ENCODE assay signal across 8 cellular contexts in the genomic region with DNA sequence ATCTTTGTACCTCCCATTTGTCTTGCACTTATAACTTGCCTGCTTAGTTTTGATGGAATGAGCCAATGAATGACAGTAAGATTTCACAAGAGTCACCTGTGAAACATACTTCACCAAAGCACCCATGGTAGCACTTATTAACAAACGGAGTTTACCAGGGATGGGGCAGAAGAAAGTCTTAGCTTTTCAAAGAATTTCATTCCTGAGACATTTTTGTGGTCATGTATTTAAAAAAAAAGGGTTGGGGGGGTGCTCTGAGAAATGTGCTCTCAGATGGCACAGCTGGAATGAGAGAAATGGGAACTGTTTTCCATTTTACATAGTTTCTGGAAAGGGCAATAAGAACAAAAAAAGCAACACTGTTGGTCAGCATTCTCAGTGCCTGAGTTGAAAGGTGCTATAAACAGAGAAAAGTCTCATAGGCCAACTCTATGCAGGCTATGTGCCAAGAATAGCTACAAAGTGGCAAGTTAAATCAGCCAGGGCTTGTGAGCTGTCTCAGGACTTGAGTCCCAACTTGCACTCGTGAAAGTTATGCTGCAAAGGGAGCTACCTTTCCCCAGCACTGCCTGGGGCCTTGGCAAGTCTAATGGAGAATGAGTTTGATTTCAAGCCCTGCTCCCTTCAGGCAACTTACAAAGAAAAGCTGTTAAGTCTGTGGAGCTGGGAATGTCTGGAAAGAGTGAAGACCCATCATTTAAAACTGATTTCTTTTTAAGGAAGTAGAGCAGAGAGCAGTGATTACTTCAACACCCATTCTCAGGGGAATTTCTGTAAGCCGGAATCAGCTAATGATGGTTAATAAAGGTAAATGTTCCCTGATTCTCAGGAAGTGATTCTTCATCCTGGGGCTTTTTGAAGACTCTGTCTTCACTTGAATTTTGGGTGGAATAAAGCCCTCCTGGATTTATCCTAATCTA.
A peak's percentile ranks its signal among the peaks of the same experiment; 100 is the strongest.
DNase-seq lines count a peak whose midpoint lies in the region; ATAC-seq and TF ChIP-seq lines count a peak whose summit lies in the region.

No MANE protein-coding gene starts in this region.

- H3K4me3 Mint-ChIP-seq in GM23338 (no peak overlapping the region), Caco-2 (ENCODE audit: unreplicated experiment) (no peak overlapping the region)

- H3K9me3 ChIP-seq in BLaER1 (no peaks in the 10 kb centered on the region), Caco-2 (no peaks in the 10 kb centered on the region)

- H3K4me2 ChIP-seq in BLaER1 = peak overlapping the region; percentile 87
- H3K4me2 ChIP-seq in GM23338 = no peak overlapping the region

- no peaks in the 10 kb centered on the region for H3K9me3 Mint-ChIP-seq in GM23338
- H3K9me3 Mint-ChIP-seq in Caco-2 (ENCODE audit: unreplicated experiment) = no peaks in the 10 kb centered on the region

- H3K79me2 ChIP-seq in GM23338 (replicated peaks; ENCODE audit: insufficient read depth) = no peaks in the 10 kb centered on the region

- BruUV-seq in Caco-2 (replicated peaks; lab: Mats Ljungman, UMichigan) = no TSS peak

- H3K27ac ChIP-seq in BLaER1 (peak overlapping the region; percentile 86), GM23338 (ENCODE audit: low read depth) (no peak overlapping the region)

- intact Hi-C loops in Caco-2 (cut with micrococcal nuclease; ENCODE audit: unreplicated experiment) = no loop called here

- no peaks in the 10 kb centered on the region for H4K20me1 ChIP-seq in BLaER1
- no peaks in the 10 kb centered on the region for H4K20me1 ChIP-seq in GM23338 (replicated peaks; ENCODE audit: insufficient read depth)

- H3K27me3 Mint-ChIP-seq in GM23338 (ENCODE audit: insufficient read depth, low read depth, poor library complexity) (no peaks in the 10 kb centered on the region), Caco-2 (ENCODE audit: insufficient read depth, unreplicated experiment) (peaks cover 10% of the 10 kb centered on the region)

- no peaks in the 10 kb centered on the region for H3K36me3 Mint-ChIP-seq in GM23338 (ENCODE audit: low read depth)
- H3K36me3 Mint-ChIP-seq in Caco-2 (ENCODE audit: insufficient read depth, unreplicated experiment) = no peaks in the 10 kb centered on the region

- H3K27ac Mint-ChIP-seq in GM23338 = 0 out of 2 replicates have a peak overlapping the region, but pooled peaks have one; percentile 39
- no peak overlapping the region for H3K27ac Mint-ChIP-seq in Caco-2 (ENCODE audit: unreplicated experiment)

- peak overlapping the region; percentile 25; the same call in 1 of the 2 replicates for H2AFZ ChIP-seq in GM23338

- H3K27me3 ChIP-seq in BLaER1 (no peaks in the 10 kb centered on the region), GM23338 (ENCODE audit: insufficient read depth) (no peaks in the 10 kb centered on the region), Caco-2 (replicated peaks; ENCODE audit: control insufficient read depth, insufficient read depth, low read length) (no peaks in the 10 kb centered on the region)

- H3K36me3 ChIP-seq in BLaER1 = no peaks in the 10 kb centered on the region
- H3K36me3 ChIP-seq in GM23338 (ENCODE audit: insufficient read depth) = no peaks in the 10 kb centered on the region
- H3K36me3 ChIP-seq in Caco-2 (ENCODE audit: control insufficient read depth, insufficient read depth, low read length) = no peaks in the 10 kb centered on the region

- H3K4me1 ChIP-seq in BLaER1 = peaks cover 89% of the 10 kb centered on the region
- no peaks in the 10 kb centered on the region for H3K4me1 ChIP-seq in GM23338 (ENCODE audit: insufficient read depth)
- no peaks in the 10 kb centered on the region for H3K4me1 ChIP-seq in Caco-2

- H3K9me2 ChIP-seq in GM23338 (ENCODE audit: insufficient read depth) = no peaks in the 10 kb centered on the region

- H3K4me1 Mint-ChIP-seq in GM23338 = 0 out of 3 replicates have a peak, but pooled peaks cover 2% of the 10 kb centered on the region
- no peaks in the 10 kb centered on the region for H3K4me1 Mint-ChIP-seq in Caco-2 (ENCODE audit: low read depth, unreplicated experiment)

- ATAC-seq in GM23338 = peak; percentile 31; the same call in 1 of the 3 replicates
- ATAC-seq in HG02678 (IDR thresholded peaks at IDR 0.05; ENCODE audit: unreplicated experiment) = no peak

- POLR2A ChIA-PET in Caco-2 (lab: Charles Lee) = no interaction called here

- peak overlapping the region; percentile 75 for H3K9ac ChIP-seq in BLaER1

- H3K4me3 ChIP-seq in BLaER1 (peak overlapping the region; percentile 62), GM23338 (no peak overlapping the region), Caco-2 (ENCODE audit: low read depth, low read length) (no peak overlapping the region)

- no peaks in the 10 kb centered on the region for H3F3A ChIP-seq in GM23338 (replicated peaks; ENCODE audit: low read depth)

- TF ChIP-seq CTCF in GM23338 (conservative IDR thresholded peaks at IDR 0.05; ENCODE audit: low read depth in 2 of 2) (no peak), Caco-2 (IDR thresholded peaks at IDR 0.05; ENCODE audit: insufficient read depth in 1 of 2, low read depth in 1 of 2, low read length in 1 of 2, severe bottlenecking in 1 of 2, unreplicated experiment in 1 of 2) (no peak)

- in situ Hi-C loops in SK-MEL-5 (cut with HindIII; ENCODE audit: low pct_unique_long_range_greater_than_20kb, low sequenced_read_pairs) = no loop called here

- DNase-seq in GM23338 (ENCODE audit: low spot score) (no peak), SK-MEL-5 (ENCODE audit: low read depth, low spot score) (peak; percentile 87), kidney tubule cell (ENCODE audit: low spot score) (peak; percentile 82), Caco-2 (no peak), NOMO-1 (lab: John Stamatoyannopoulos, UW; ENCODE audit: unreplicated experiment in 2 of 2) (no peak)
- no peak for DNase-seq in activated CD4-positive, alpha-beta T cell treated with anti-CD3 and anti-CD28 coated beads, Interleukin-2, amount 50 U/mL, for 48 hours

- CTCF ChIA-PET in Caco-2 (lab: Charles Lee) = no interaction called here

TF ChIP-seq in GM23338, 12 proteins besides CTCF, POLR2A, EP300 and RAD21 (continues in another document):
- no peak for TF ChIP-seq POLR2AphosphoS5 (IDR thresholded peaks at IDR 0.05; ENCODE audit: low read depth)
- no peak for TF ChIP-seq STAT1 (IDR thresholded peaks at IDR 0.05; ENCODE audit: unreplicated experiment)
- no peak for TF ChIP-seq EZH2 (IDR thresholded peaks at IDR 0.05; ENCODE audit: low read depth, unreplicated experiment)
- TF ChIP-seq ZNF114 (CRISPR knock-in tag; IDR thresholded peaks at IDR 0.05) = no peak
- TF ChIP-seq ETS1 (IDR thresholded peaks at IDR 0.05) = no peak
- TF ChIP-seq NANOG (IDR thresholded peaks at IDR 0.05; ENCODE audit: borderline replicate concordance) = no peak
- no peak for TF ChIP-seq CREB1 (CRISPR knock-in tag; IDR thresholded peaks at IDR 0.05; ENCODE audit: low read depth)

Comparison
In these comparisons a context has a peak if more than half of its experiments do, and no peak if none do; other contexts are left out.
1. DNase-seq: peak in SK-MEL-5 (single experiment) and kidney tubule cell (single experiment); none in GM23338 (single experiment), activated CD4-positive, alpha-beta T cell treated with anti-CD3 and anti-CD28 coated beads, Interleukin-2, amount 50 U/mL, for 48 hours (0 of 2), Caco-2 (0 of 2) and NOMO-1 (0 of 2).